ENCODE assay signal across 22 cellular contexts in genomic region chr17:13320046-13320785, GRCh38.
DNase-seq lines count a peak whose midpoint lies in the region; ATAC-seq, FAIRE-seq and TF ChIP-seq lines count a peak whose summit lies in the region.
"Had no signal": no experiment of that assay in that cellular context is flagged by ENCODE, and none has a peak within 500 bp of the region (broad histone marks: within the 10 kb centered on the region; RNA-seq: fewer than 3 reads in every experiment).

No MANE protein-coding gene starts in this region.

- no peaks in the 10 kb centered on the region for H4K20me1 ChIP-seq in HepG2 (ENCODE audit: insufficient read depth, low read length)

- H3K36me3 ChIP-seq in HepG2 (replicated peaks in 1 of 2; ENCODE audit: control insufficient read depth in 1 of 2, insufficient read depth in 2 of 2, low read length in 2 of 2) (no peaks in the 10 kb centered on the region), right lobe of liver (no peaks in the 10 kb centered on the region), endodermal cell (ENCODE audit: control insufficient read depth, insufficient read depth, low read length) (no peaks in the 10 kb centered on the region)
- H3K36me3 ChIP-seq: BE2C had no signal

- no peak for TF ChIP-seq RAD21 in HepG2 (CRISPR knock-in tag; IDR thresholded peaks at IDR 0.05)

- ATAC-seq in HepG2 = no peak
- no peak for ATAC-seq in right lobe of liver
- no peak for ATAC-seq in GM18868 (IDR thresholded peaks at IDR 0.05; ENCODE audit: unreplicated experiment)

- no peak overlapping the region for H3K4me3 Mint-ChIP-seq in endodermal cell
- H3K4me3 Mint-ChIP-seq in HFFc6 = no peak overlapping the region

- CTCF ChIA-PET in HepG2 (lab: Yijun Ruan, JAX; ENCODE audit: low intra/inter-chr PET ratio, low total read pairs) = no interaction called here

- intact Hi-C loops in HepG2 (cut with micrococcal nuclease; ENCODE audit: unreplicated experiment) = no loop called here
- intact Hi-C loops in right lobe of liver (cut with DNase I) = no loop called here

- H3K36me3 Mint-ChIP-seq in endodermal cell (ENCODE audit: low read depth) (no peaks in the 10 kb centered on the region), HFFc6 (ENCODE audit: low read depth) (no peaks in the 10 kb centered on the region)
- H3K36me3 Mint-ChIP-seq: IgD-negative memory B cell had no signal

- H3K27me3 ChIP-seq in HepG2 (ENCODE audit: control insufficient read depth in 1 of 2, insufficient read depth in 2 of 2, low read length in 2 of 2) = no peaks in the 10 kb centered on the region; a peak in 1 of 5 replicates
- H3K27me3 ChIP-seq in right lobe of liver = no peaks in the 10 kb centered on the region
- no peaks in the 10 kb centered on the region for H3K27me3 ChIP-seq in endodermal cell (ENCODE audit: control insufficient read depth, insufficient read depth, low read length, poor library complexity, severe bottlenecking)
- H3K27me3 ChIP-seq: BE2C had no signal

- H3K4me1 ChIP-seq in HepG2 (ENCODE audit: insufficient read depth, low read length) (peaks cover 46% of the 10 kb centered on the region), right lobe of liver (peaks cover 0 to 3% (median 0%) of the 10 kb centered on the region in 4 donors), endodermal cell (ENCODE audit: control insufficient read depth, insufficient read depth, low read length) (peaks cover 2% of the 10 kb centered on the region)
- H3K4me1 ChIP-seq: BE2C had no signal

- no peak overlapping the region for H3K4me3 ChIP-seq in HepG2 (replicated peaks in 1 of 3; ENCODE audit: insufficient read depth in 1 of 3, low read depth in 2 of 3, low read length in 3 of 3)
- H3K4me3 ChIP-seq in right lobe of liver = no peak overlapping the region
- H3K4me3 ChIP-seq in endodermal cell (ENCODE audit: low read length) = no peak overlapping the region

- in situ Hi-C loops in HepG2 (cut with HindIII; ENCODE audit: extremely low pct_ligation_motif_present, low pct_unique_long_range_greater_than_20kb) = no loop called here

- H3K9ac ChIP-seq in HepG2 (ENCODE audit: insufficient read depth, low read depth, low read length) (no peak overlapping the region), endodermal cell (ENCODE audit: extremely low read depth, low read length, poor library complexity, severe bottlenecking) (no peak overlapping the region)

- DNase-seq in HepG2 (ENCODE audit: low spot score) (no peak), right lobe of liver (no peak), endodermal cell (no peak), myocyte (ENCODE audit: low read depth) (peak; percentile 6), HFFc6 (no peak), dermis blood vessel endothelial cell (no peak)
- DNase-seq: BE2C, COR-L47, GOT3, HCEC 1CT, MV-4-11, NCI-H1417, NCI-H1694 treated with DMSO at 0.1 percent for 48 hours, NCI-H2081 treated with DMSO at 0.1 percent for 48 hours, NCI-H2171 treated with DMSO at 0.1 percent for 48 hours, NCI-H524 treated with DMSO at 0.1 percent for 48 hours, NCI-H82, SHP77 had no signal

- peak overlapping the region; percentile 19 for H3K27ac Mint-ChIP-seq in endodermal cell
- H3K27ac Mint-ChIP-seq in HFFc6 = no peak overlapping the region
- H3K27ac Mint-ChIP-seq: IgD-negative memory B cell had no signal

- TF ChIP-seq EP300 in HepG2 (IDR thresholded peaks at IDR 0.05; ENCODE audit: low read depth in 2 of 2, low read length in 2 of 2) = no peak
- no peak for TF ChIP-seq EP300 in HepG2 (CRISPR knock-in tag; IDR thresholded peaks at IDR 0.05; ENCODE audit: borderline replicate concordance)

- TF ChIP-seq POLR2A in HepG2 (IDR thresholded peaks at IDR 0.05; ENCODE audit: insufficient read depth in 1 of 2, low read depth in 2 of 2, low read length in 2 of 2) (no peak), right lobe of liver (IDR thresholded peaks at IDR 0.05) (no peak)

- H3K27me3 Mint-ChIP-seq in endodermal cell (ENCODE audit: insufficient read depth) (no peaks in the 10 kb centered on the region), HFFc6 (ENCODE audit: insufficient read depth) (peaks cover 3% of the 10 kb centered on the region)
- H3K27me3 Mint-ChIP-seq: IgD-negative memory B cell had no signal

- no peak overlapping the region for H2AFZ ChIP-seq in HepG2 (ENCODE audit: low read length)

- no peak for TF ChIP-seq CTCF in HepG2 (CRISPR knock-in tag; IDR thresholded peaks at IDR 0.05)
- no peak for TF ChIP-seq CTCF in right lobe of liver (IDR thresholded peaks at IDR 0.05)
- no peak for TF ChIP-seq CTCF in endodermal cell (conservative IDR thresholded peaks at IDR 0.05)
- TF ChIP-seq CTCF in HFFc6 (IDR thresholded peaks at IDR 0.05) = no peak

- peaks cover 6% of the 10 kb centered on the region for H3K9me3 Mint-ChIP-seq in endodermal cell
- H3K9me3 Mint-ChIP-seq in HFFc6 = no peaks in the 10 kb centered on the region

- POLR2A ChIA-PET in HepG2 (lab: Yijun Ruan, JAX) = no interaction called here

- FAIRE-seq in HepG2 (lab: Jason Lieb, UNC) = no peak
- FAIRE-seq: GM12891, RCC 7860 had no signal

- H3K4me2 ChIP-seq in HepG2 (ENCODE audit: low read depth, low read length) = no peak overlapping the region

- WGBS in HepG2 (ENCODE audit: low lambda C conversion rate) = 26% methylated on average over 5 of the region's 5 CpGs
- WGBS in right lobe of liver (ENCODE audit: insufficient coverage, low coverage, low lambda C conversion rate, missing lambda C conversion rate) = 45% methylated on average over 5 of the region's 5 CpGs
- 85 to 100% methylated on average over 2 to 4 of the region's 5 CpGs for WGBS in endodermal cell (ENCODE audit: insufficient coverage in 1 of 2, insufficient read length in 1 of 2), 2 experiments

- H3K79me2 ChIP-seq in HepG2 (ENCODE audit: insufficient read depth, low read length) = no peaks in the 10 kb centered on the region

- H3K27ac ChIP-seq in HepG2 (ENCODE audit: extremely low read length, insufficient read depth, low read length) (no peak overlapping the region), right lobe of liver (no peak overlapping the region), endodermal cell (ENCODE audit: low read depth, low read length) (no peak overlapping the region)

- H3K4me1 Mint-ChIP-seq in endodermal cell (peaks cover 6% of the 10 kb centered on the region), HFFc6 (ENCODE audit: low read depth) (no peaks in the 10 kb centered on the region)
- H3K4me1 Mint-ChIP-seq: IgD-negative memory B cell had no signal

- H3K9me3 ChIP-seq in HepG2 (ENCODE audit: low read length) = no peaks in the 10 kb centered on the region
- no peaks in the 10 kb centered on the region for H3K9me3 ChIP-seq in right lobe of liver
- H3K9me3 ChIP-seq in endodermal cell (ENCODE audit: control insufficient read depth, low read length) = no peaks in the 10 kb centered on the region
- H3K9me3 ChIP-seq: BE2C had no signal

- no TSS peak for BruUV-seq in HepG2 (replicated peaks; lab: Mats Ljungman, UMichigan)

TF ChIP-seq in HepG2, 621 proteins besides CTCF, POLR2A, EP300 and RAD21 (continues in another document):
- TF ChIP-seq HMGXB4 (CRISPR knock-in tag; IDR thresholded peaks at IDR 0.05; ENCODE audit: borderline replicate concordance in 1 of 2, low read depth in 1 of 2) = no peak
- TF ChIP-seq NFIC (IDR thresholded peaks at IDR 0.05; ENCODE audit: low read length) = no peak
- TF ChIP-seq MIER2 (CRISPR knock-in tag; IDR thresholded peaks at IDR 0.05) = peak; percentile 79; the same call in 1 of the 2 replicates
- peak; percentile 19 to 85 for TF ChIP-seq REST (IDR thresholded peaks at IDR 0.05; ENCODE audit: borderline replicate concordance in 1 of 2, low read depth in 1 of 2, low read length in 2 of 2)
